21 cellular contexts compared by ENCODE assay signal in the genomic region with DNA sequence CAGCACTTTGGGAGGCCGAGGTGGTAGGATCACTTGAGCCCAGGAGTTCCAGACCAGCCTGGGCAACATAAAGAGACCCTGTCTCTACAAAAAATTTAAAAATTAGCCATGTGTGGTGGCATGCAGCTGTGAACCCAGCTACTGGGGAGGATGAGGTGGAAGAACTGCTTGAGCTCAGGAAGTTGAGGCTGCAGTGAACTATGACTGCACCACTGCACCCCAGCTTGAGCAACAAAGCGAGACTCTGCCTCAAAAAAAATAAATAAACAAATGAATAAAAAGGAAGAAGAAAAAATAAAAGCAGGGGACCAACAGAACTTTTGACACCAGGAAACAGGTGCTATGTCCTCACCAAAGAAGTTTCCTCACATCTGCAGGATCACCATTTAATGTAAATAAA. TPM values are rescaled to one million over a fixed set of nuclear protein-coding genes. Genes with fewer than 3 reads are reported as not detected.
"Had no signal": no experiment of that assay in that cellular context is flagged by ENCODE, and none has a peak within 500 bp of the region (broad histone marks: within the 10 kb centered on the region; RNA-seq: fewer than 3 reads in every experiment).

No MANE protein-coding gene starts in this region.

- H3K9me3 ChIP-seq: adrenal gland, gastroesophageal sphincter, tibial artery, vagina had no signal

- H3K27me3 Mint-ChIP-seq: activated CD4-positive, alpha-beta memory T cell treated with anti-CD3 and anti-CD28 coated beads for 36 hours; activated naive CD4-positive, alpha-beta T cell treated with anti-CD3 and anti-CD28 coated beads, Interleukin-2, amount 10 ng/mL, durations not matched to agents 7 days and 5 days; activated T-helper 17 cell treated with anti-CD3 and anti-CD28 coated beads, Interleukin-2, amount 50 U/mL, for 72 hours had no signal

- H3K4me3 ChIP-seq: adrenal gland, gastroesophageal sphincter, hepatocyte, neural progenitor cell, tibial artery, vagina had no signal

- H3K4me1 ChIP-seq: adrenal gland, gastroesophageal sphincter, neural progenitor cell, parathyroid adenoma, tibial artery, vagina had no signal

- H3K27ac ChIP-seq: adrenal gland, epithelial cell of prostate, gastroesophageal sphincter, hepatocyte, neural progenitor cell, parathyroid adenoma, tibial artery, vagina had no signal

- ATAC-seq: activated T-helper 17 cell treated with anti-CD3 and anti-CD28 coated beads, Interleukin-2, amount 50 U/mL, for 72 hours; gastroesophageal sphincter; left ventricle myocardium superior had no signal

- H3K9ac ChIP-seq: neural progenitor cell, parathyroid adenoma had no signal

- H3K4me2 ChIP-seq: hepatocyte, neural progenitor cell had no signal

- H3K27ac Mint-ChIP-seq: activated CD4-positive, alpha-beta memory T cell treated with anti-CD3 and anti-CD28 coated beads for 36 hours; activated T-helper 17 cell treated with anti-CD3 and anti-CD28 coated beads, Interleukin-2, amount 50 U/mL, for 72 hours; neural progenitor cell had no signal

- H3K27me3 ChIP-seq: adrenal gland, gastroesophageal sphincter, hepatocyte, neural progenitor cell, tibial artery, vagina had no signal

- H3K4me3 Mint-ChIP-seq: activated CD4-positive, alpha-beta memory T cell treated with anti-CD3 and anti-CD28 coated beads for 36 hours; activated naive CD4-positive, alpha-beta T cell treated with anti-CD3 and anti-CD28 coated beads, Interleukin-2, amount 10 ng/mL, durations not matched to agents 7 days and 5 days; activated T-helper 17 cell treated with anti-CD3 and anti-CD28 coated beads, Interleukin-2, amount 50 U/mL, for 72 hours; neural progenitor cell had no signal

- H2AFZ ChIP-seq: hepatocyte, neural progenitor cell, parathyroid adenoma had no signal

- H3K4me1 Mint-ChIP-seq: neural progenitor cell had no signal

- H3K9me3 Mint-ChIP-seq: activated CD4-positive, alpha-beta memory T cell treated with anti-CD3 and anti-CD28 coated beads for 36 hours; activated naive CD4-positive, alpha-beta T cell treated with anti-CD3 and anti-CD28 coated beads, Interleukin-2, amount 10 ng/mL, durations not matched to agents 7 days and 5 days; activated T-helper 17 cell treated with anti-CD3 and anti-CD28 coated beads, Interleukin-2, amount 50 U/mL, for 72 hours; neural progenitor cell had no signal

- DNase-seq: activated CD4-positive, alpha-beta memory T cell treated with anti-CD3 and anti-CD28 coated beads for 36 hours; activated CD4-positive, alpha-beta T cell treated with anti-CD3 and anti-CD28 coated beads for 1 hour; activated CD8-positive, alpha-beta memory T cell treated with anti-CD3 and anti-CD28 coated beads, Interleukin-2, amount 50 U/mL, for 4 hours; activated naive CD4-positive, alpha-beta T cell treated with anti-CD3 and anti-CD28 coated beads, Interleukin-2, amount 10 ng/mL, durations not matched to agents 7 days and 5 days; caudate nucleus; cortex of kidney; effector CD8-positive, alpha-beta T cell; kidney; left ventricle myocardium superior; mesendoderm; stimulated activated CD4-positive, alpha-beta T cell treated with anti-CD3 and anti-CD28 coated beads, Interleukin-4, amount 100 ng/mL, for 24 hours; tibial artery had no signal

- FAIRE-seq: kidney had no signal

RNA-seq across cellular contexts. Expression of gene TMED6, which starts 20.0 kb away (rescaled TPM):
- total RNA-seq: left ventricle myocardium superior, renal cortical epithelial cell, vagina had no signal
